Comparison of ENCODE assay signal across 9 cellular contexts in the genomic region with DNA sequence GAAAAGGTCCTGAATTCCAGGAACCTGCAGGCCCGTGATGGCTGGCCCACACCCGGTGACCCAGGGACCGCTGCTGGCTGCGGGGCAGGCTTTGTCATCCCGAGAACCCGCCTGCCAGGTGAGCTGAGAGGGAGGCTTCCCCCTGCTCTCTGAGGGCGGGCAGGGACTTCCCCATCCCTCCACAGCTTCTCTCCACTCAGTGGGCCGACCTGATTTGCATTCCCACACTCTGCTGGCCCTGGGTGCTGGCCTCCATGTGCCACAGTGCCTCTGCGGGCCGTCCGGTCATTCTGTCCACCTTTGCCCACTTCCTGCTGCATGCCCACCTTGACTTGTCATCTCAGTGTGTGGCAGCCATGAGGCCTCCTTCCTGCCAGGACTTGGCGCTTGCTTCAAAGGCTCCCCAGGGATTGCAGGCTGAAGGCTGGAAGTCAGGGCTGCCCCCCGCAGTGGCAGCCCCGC. TPM values are rescaled to one million over a fixed set of nuclear protein-coding genes. Genes with fewer than 3 reads are reported as not detected.
A peak's percentile ranks its signal among the peaks of the same experiment; 100 is the strongest.
DNase-seq lines count a peak whose midpoint lies in the region; ATAC-seq, FAIRE-seq and TF ChIP-seq lines count a peak whose summit lies in the region.
"Had no signal": no experiment of that assay in that cellular context is flagged by ENCODE, and none has a peak within 500 bp of the region (broad histone marks: within the 10 kb centered on the region; RNA-seq: fewer than 3 reads in every experiment).

No MANE protein-coding gene starts in this region.

- ATAC-seq in HG02763 (IDR thresholded peaks at IDR 0.05; ENCODE audit: unreplicated experiment), result peak; percentile 93

- H3K36me3 ChIP-seq in SU-DHL-6 (ENCODE audit: low read length) (no peaks in the 10 kb centered on the region), transverse colon (no peaks in the 10 kb centered on the region), vagina (no peaks in the 10 kb centered on the region)

- in situ Hi-C loops in transverse colon (cut with MboI; ENCODE audit: low pct_ligation_motif_present in 1 of 4, low pct_unique_long_range_greater_than_20kb in 1 of 4, low sequenced_read_pairs in 3 of 4), result no loop called here

- TF ChIP-seq CTCF in SU-DHL-6 (IDR thresholded peaks at IDR 0.05; ENCODE audit: insufficient read depth, low read length, poor library complexity, severe bottlenecking), result no peak
- TF ChIP-seq CTCF in transverse colon (IDR thresholded peaks at IDR 0.05), result no peak
- TF ChIP-seq CTCF in vagina (IDR thresholded peaks at IDR 0.05), result no peak
- TF ChIP-seq CTCF in osteocyte (IDR thresholded peaks at IDR 0.05), result no peak
- TF ChIP-seq CTCF in D721Med (IDR thresholded peaks at IDR 0.05; ENCODE audit: insufficient read depth, missing control alignments), result no peak

- WGBS in transverse colon (ENCODE audit: low coverage in 1 of 2), 2 donors, result 79% methylated on average over 14 of the region's 14 CpGs; no CpG with 5 or more reads in 1 of the 2 donors

- H3K27ac ChIP-seq in SU-DHL-6 (ENCODE audit: low read depth, low read length) (peak overlapping the region; percentile 73), transverse colon (no peak overlapping the region), vagina (no peak overlapping the region)

- H3K27ac Mint-ChIP-seq in osteocyte (ENCODE audit: unreplicated experiment), result no peak overlapping the region

- H3K4me2 ChIP-seq in SU-DHL-6 (ENCODE audit: low read depth, low read length, poor library complexity, severe bottlenecking), result peak overlapping the region; percentile 44

- no peaks in the 10 kb centered on the region for H3K9me3 Mint-ChIP-seq in osteocyte (ENCODE audit: unreplicated experiment)

- peaks cover 49% of the 10 kb centered on the region for H3K4me1 Mint-ChIP-seq in osteocyte (ENCODE audit: unreplicated experiment)

- FAIRE-seq in D721Med (lab: Jason Lieb, UNC), result no peak

- DNase-seq in activated naive CD4-positive, alpha-beta T cell treated with Interleukin-2 at 50 U/mL for 16 hours, result peak; percentile 34
- no peak for DNase-seq in activated naive CD4-positive, alpha-beta T cell (lab: John Stamatoyannopoulos, UW)
- DNase-seq in transverse colon (peak; percentile 53), vagina (ENCODE audit: extremely low spot score in 2 of 2) (no peak), osteocyte (ENCODE audit: extremely low spot score, unreplicated experiment) (no peak), D721Med (ENCODE audit: insufficient read length, low spot score) (no peak)
- DNase-seq: NCI-H187 had no signal

- H3K27me3 ChIP-seq in SU-DHL-6 (ENCODE audit: low read length) (no peaks in the 10 kb centered on the region), transverse colon (no peaks in the 10 kb centered on the region), vagina (no peaks in the 10 kb centered on the region)

- H3K4me3 ChIP-seq in SU-DHL-6 (ENCODE audit: insufficient read depth, low read length, poor library complexity, severe bottlenecking) (no peak overlapping the region), transverse colon (no peak overlapping the region), vagina (no peak overlapping the region)

- peaks cover 95% of the 10 kb centered on the region for H3K79me2 ChIP-seq in SU-DHL-6 (ENCODE audit: insufficient read depth, low read length)

- H3K4me1 ChIP-seq in transverse colon, result peaks cover 18 to 39% (median 23%) of the 10 kb centered on the region in 4 donors
- H3K4me1 ChIP-seq in vagina, result peaks cover 20% of the 10 kb centered on the region

- no peak for TF ChIP-seq EP300 in transverse colon (IDR thresholded peaks at IDR 0.05; ENCODE audit: low read depth)

- peaks cover 16% of the 10 kb centered on the region; the same call in 1 of the 2 replicates for H3F3A ChIP-seq in SU-DHL-6 (ENCODE audit: insufficient read depth)

- H2AFZ ChIP-seq in SU-DHL-6 (ENCODE audit: low read depth, low read length, severe bottlenecking), result no peak overlapping the region

- H3K9me2 ChIP-seq in SU-DHL-6 (replicated peaks; ENCODE audit: insufficient read depth, low read length), result no peaks in the 10 kb centered on the region

- no peaks in the 10 kb centered on the region for H3K27me3 Mint-ChIP-seq in osteocyte (ENCODE audit: unreplicated experiment)

- H3K9me3 ChIP-seq in SU-DHL-6 (ENCODE audit: insufficient read depth, low read length) (no peaks in the 10 kb centered on the region), transverse colon (no peaks in the 10 kb centered on the region), vagina (no peaks in the 10 kb centered on the region)

- no peaks in the 10 kb centered on the region for H3K36me3 Mint-ChIP-seq in osteocyte (ENCODE audit: unreplicated experiment)

- intact Hi-C loops in transverse colon (cut with DNase I; ENCODE audit: low total_unique reads), result no loop called here
- intact Hi-C loops in vagina (cut with DNase I), result no loop called here

- H3K4me3 Mint-ChIP-seq in osteocyte (ENCODE audit: unreplicated experiment), result no peak overlapping the region

- no peak overlapping the region for H3K9ac ChIP-seq in SU-DHL-6 (ENCODE audit: low read length)

- H4K20me1 ChIP-seq in SU-DHL-6 (ENCODE audit: low read depth, low read length), result peaks cover 3% of the 10 kb centered on the region; the same call in 1 of the 2 replicates

- TF ChIP-seq POLR2A in transverse colon (IDR thresholded peaks at IDR 0.05), result no peak
- no peak for TF ChIP-seq POLR2A in vagina (IDR thresholded peaks at IDR 0.05)

RNA-seq across cellular contexts. Expression of a gene that starts 35.3 kb away (rescaled TPM):
- total RNA-seq in transverse colon (1 to 10 TPM; 1.4 to 5.2 (median 4.0) TPM), vagina (6.9 TPM), osteocyte (2.8 and 3.1 TPM in 2 replicates)

Comparison
In these comparisons a context has a peak if more than half of its experiments do, and no peak if none do; other contexts are left out.
1. DNase-seq: peak in activated naive CD4-positive, alpha-beta T cell treated with Interleukin-2 at 50 U/mL for 16 hours (single experiment) and transverse colon (single experiment); none in activated naive CD4-positive, alpha-beta T cell (0 of 4), vagina (0 of 2), osteocyte (single experiment) and D721Med (single experiment).